ENCODE assay signal across 9 cellular contexts in the genomic region with DNA sequence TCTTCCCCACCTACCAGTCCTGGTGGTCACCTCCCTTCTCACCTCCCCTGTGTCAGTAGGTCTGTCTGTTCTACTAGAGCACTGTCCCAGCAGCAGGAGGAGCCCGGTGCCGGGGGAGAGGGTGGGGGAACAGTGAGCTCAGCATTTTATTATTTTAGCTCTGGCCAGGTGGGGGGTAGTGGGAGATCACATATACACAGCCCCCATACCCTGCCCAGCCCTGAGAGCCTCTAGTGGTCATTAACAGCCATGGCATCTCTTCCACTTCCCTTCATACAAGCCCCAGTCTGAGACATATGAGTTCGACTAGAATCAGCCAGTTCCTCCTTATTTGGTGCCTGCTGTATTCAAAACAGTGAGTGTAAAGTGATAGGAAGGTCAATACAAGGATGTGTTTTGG. TPM values are rescaled to one million over a fixed set of nuclear protein-coding genes. Genes with fewer than 3 reads are reported as not detected.
DNase-seq lines count a peak whose midpoint lies in the region; TF ChIP-seq lines count a peak whose summit lies in the region.
"Had no signal": no experiment of that assay in that cellular context is flagged by ENCODE, and none has a peak within 500 bp of the region (broad histone marks: within the 10 kb centered on the region; RNA-seq: fewer than 3 reads in every experiment).

A gene (minus strand): TSS at position 72 of the 400 bp plus-strand sequence. CDS start 1,106 bp downstream, outside the sequence.

- CTCF ChIA-PET in activated CD4-positive, alpha-beta T cell treated with anti-CD3 and anti-CD28 coated beads, Interleukin-2, amount 10 ng/mL, durations not matched to agents 7 days and 5 days (lab: Charles Lee), result interaction anchor here (0.9 to 1.8 kb wide), 4 partner anchors 14 to 276 kb away, joined by 3 to 5 read pairs (median 4); a partner anchor contains a TSS

- POLR2A ChIA-PET in activated CD4-positive, alpha-beta T cell treated with anti-CD3 and anti-CD28 coated beads, Interleukin-2, amount 10 ng/mL, durations not matched to agents 7 days and 5 days (lab: Charles Lee), result no interaction called here

- no peak within 1 kb of the TSS for H3K27ac Mint-ChIP-seq in activated CD4-positive, alpha-beta T cell treated with anti-CD3 and anti-CD28 coated beads, Interleukin-2, amount 10 ng/mL, durations not matched to agents 7 days and 5 days

- no peaks in the 10 kb centered on the region for H3K27me3 Mint-ChIP-seq in activated CD4-positive, alpha-beta T cell treated with anti-CD3 and anti-CD28 coated beads, Interleukin-2, amount 10 ng/mL, durations not matched to agents 7 days and 5 days

- DNase-seq in NCI-H526 (lab: John Stamatoyannopoulos, UW), result peak; percentile 32 to 62
- no peak for DNase-seq in NCI-H526 treated with DMSO at 0.1 percent for 48 hours (lab: John Stamatoyannopoulos, UW)
- peak; percentile 41 for DNase-seq in RKO (ENCODE audit: low spot score)
- peak; percentile 31 for DNase-seq in fibroblast of mammary gland (ENCODE audit: low read depth)
- DNase-seq in spleen, result peak; percentile 41
- DNase-seq in DMS79 (lab: John Stamatoyannopoulos, UW), result no peak
- no peak for DNase-seq in stimulated activated CD8-positive, alpha-beta memory T cell treated with anti-CD3 and anti-CD28 coated beads, Interleukin-4, amount 100 ng/mL, for 48 hours
- no peak for DNase-seq in activated CD4-positive, alpha-beta T cell treated with anti-CD3 and anti-CD28 coated beads, Interleukin-2, amount 10 ng/mL, durations not matched to agents 7 days and 5 days

- no peaks in the 10 kb centered on the region for H3K27me3 ChIP-seq in spleen (replicated peaks in 1 of 7)

- TF ChIP-seq CTCF in fibroblast of mammary gland (conservative IDR thresholded peaks at IDR 0.05; ENCODE audit: control insufficient read depth, insufficient read depth, low read depth, low read length), result peak; percentile 55
- peak in 9 of 11 experiments; percentile 7 to 62 (median 35) for TF ChIP-seq CTCF in spleen (IDR thresholded peaks at IDR 0.05 in 8 of 11, conservative IDR thresholded peaks at IDR 0.05 in 3 of 11)

- H3K4me3 Mint-ChIP-seq in activated CD4-positive, alpha-beta T cell treated with anti-CD3 and anti-CD28 coated beads, Interleukin-2, amount 10 ng/mL, durations not matched to agents 7 days and 5 days, result no peak within 1 kb of the TSS

- intact Hi-C loops in spleen (cut with DNase I; ENCODE audit: low total_unique reads), result no loop called here

- no peaks in the 10 kb centered on the region for H3K9me3 ChIP-seq in spleen

- no peak for TF ChIP-seq POLR2A in spleen (IDR thresholded peaks at IDR 0.05)

- H3K9me3 Mint-ChIP-seq in activated CD4-positive, alpha-beta T cell treated with anti-CD3 and anti-CD28 coated beads, Interleukin-2, amount 10 ng/mL, durations not matched to agents 7 days and 5 days, result no peaks in the 10 kb centered on the region

- H3K4me1 Mint-ChIP-seq in activated CD4-positive, alpha-beta T cell treated with anti-CD3 and anti-CD28 coated beads, Interleukin-2, amount 10 ng/mL, durations not matched to agents 7 days and 5 days, result peaks cover 2% of the 10 kb centered on the region

- H3K4me3 ChIP-seq in fibroblast of mammary gland (ENCODE audit: control insufficient read depth, low read depth, low read length) (no peak within 1 kb of the TSS), spleen (no peak within 1 kb of the TSS)

- peaks cover 0 to 6% (median 2%) of the 10 kb centered on the region in 6 donors for H3K4me1 ChIP-seq in spleen

- 43 to 57% (median 54%) methylated on average over 3 of the region's 3 CpGs for WGBS in spleen, 5 donors

- H3K36me3 ChIP-seq in spleen, result peaks cover 4 to 100% (median 81%) of the 10 kb centered on the region in 6 donors

- peaks cover 34% of the 10 kb centered on the region for H3K36me3 Mint-ChIP-seq in activated CD4-positive, alpha-beta T cell treated with anti-CD3 and anti-CD28 coated beads, Interleukin-2, amount 10 ng/mL, durations not matched to agents 7 days and 5 days (ENCODE audit: low read depth)

- peak within 1 kb of the TSS in 2 of 8 donors; percentile 28 to 47 for H3K27ac ChIP-seq in spleen
- H3K27ac ChIP-seq: C4-2B had no signal

RNA-seq across cellular contexts. Expression of the gene that starts here (rescaled TPM):
- 1 to 10 TPM in 1 of 7 donors, under 1 TPM in 3, not detected in 3; 0.60 to 2.0 (median 0.86) TPM for total RNA-seq in spleen
- under 1 TPM; 0.44 to 0.99 (median 0.76) TPM for polyA plus RNA-seq in spleen
- total RNA-seq in activated CD4-positive, alpha-beta T cell treated with anti-CD3 and anti-CD28 coated beads, Interleukin-2, amount 10 ng/mL, durations not matched to agents 7 days and 5 days, result 1 to 10 TPM; 2.0 to 2.7 TPM

Comparison
In these comparisons a context has a peak if more than half of its experiments do, and no peak if none do; other contexts are left out.
1. DNase-seq: peak in NCI-H526 (2 of 2), RKO (single experiment), fibroblast of mammary gland (single experiment) and spleen (single experiment); none in NCI-H526 treated with DMSO at 0.1 percent for 48 hours (single experiment), DMS79 (single experiment), stimulated activated CD8-positive, alpha-beta memory T cell treated with anti-CD3 and anti-CD28 coated beads, Interleukin-4, amount 100 ng/mL, for 48 hours (single experiment) and activated CD4-positive, alpha-beta T cell treated with anti-CD3 and anti-CD28 coated beads, Interleukin-2, amount 10 ng/mL, durations not matched to agents 7 days and 5 days (single experiment).